ENCODE assay signal across 3 cellular contexts in the genomic region with DNA sequence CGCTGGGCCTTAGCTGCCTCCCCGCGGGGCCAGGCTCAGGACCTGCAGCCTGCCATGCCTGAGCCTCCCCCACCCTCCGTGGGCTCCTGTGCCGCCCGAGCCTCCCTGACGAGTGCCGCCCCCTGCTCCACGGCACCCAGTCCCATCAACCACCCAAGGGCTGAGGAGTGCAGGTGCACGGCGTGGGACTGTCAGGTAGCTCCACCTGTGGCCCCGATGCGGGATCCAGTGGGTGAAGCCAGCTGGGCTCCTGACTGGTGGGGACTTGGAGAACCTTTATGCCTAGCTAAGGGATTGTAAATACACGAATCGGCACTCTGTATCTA. TPM values are rescaled to one million over a fixed set of nuclear protein-coding genes. Genes with fewer than 3 reads are reported as not detected.
DNase-seq lines count a peak whose midpoint lies in the region; ATAC-seq, FAIRE-seq and TF ChIP-seq lines count a peak whose summit lies in the region.
"Not testable (repeated sequence)": the region's sequence is repeated elsewhere in the genome, so short reads cannot be mapped to it uniquely, and the experiment has no call there.

No MANE protein-coding gene starts in this region.

- not testable (repeated sequence) for H4K91ac ChIP-seq in neuronal stem cell (ENCODE audit: low read depth, low read length, poor library complexity)

- not testable (repeated sequence) for H3K4ac ChIP-seq in neuronal stem cell (ENCODE audit: low read length)

- not testable (repeated sequence) for H3K9me3 Mint-ChIP-seq in GM23338

- TF ChIP-seq POLR2A in HepG2 (IDR thresholded peaks at IDR 0.05; ENCODE audit: insufficient read depth in 1 of 2, low read depth in 2 of 2, low read length in 2 of 2): not testable (repeated sequence)

- BruUV-seq in HepG2 (replicated peaks; lab: Mats Ljungman, UMichigan): not testable (repeated sequence)

- not testable (repeated sequence) for H3K79me1 ChIP-seq in neuronal stem cell (ENCODE audit: low read depth, low read length)

- H3K9me2 ChIP-seq in GM23338 (ENCODE audit: insufficient read depth): not testable (repeated sequence)

- not testable (repeated sequence) for H2AK5ac ChIP-seq in neuronal stem cell (ENCODE audit: low read depth, low read length)

- H3K4me3 ChIP-seq in GM23338; HepG2 (replicated peaks in 1 of 3; ENCODE audit: insufficient read depth in 1 of 3, low read depth in 2 of 3, low read length in 3 of 3); neuronal stem cell (ENCODE audit: low read length in 2 of 2): not testable (repeated sequence)

- H3K4me3 Mint-ChIP-seq in GM23338: not testable (repeated sequence)

- not testable (repeated sequence) for H3K4me2 ChIP-seq in GM23338; HepG2 (ENCODE audit: low read depth, low read length); neuronal stem cell (ENCODE audit: insufficient read depth, low read length, poor library complexity, severe bottlenecking)

- not testable (repeated sequence) for H4K20me1 ChIP-seq in GM23338 (replicated peaks; ENCODE audit: insufficient read depth); HepG2 (ENCODE audit: insufficient read depth, low read length)

- H2AFZ ChIP-seq in GM23338: peak overlapping the region; percentile 81
- not testable (repeated sequence) for H2AFZ ChIP-seq in HepG2 (ENCODE audit: low read length); neuronal stem cell (ENCODE audit: low read length)

- not testable (repeated sequence) for H2BK5ac ChIP-seq in neuronal stem cell (ENCODE audit: low read length)

- H2BK12ac ChIP-seq in neuronal stem cell (ENCODE audit: low read length): not testable (repeated sequence)

- WGBS in HepG2 (ENCODE audit: low lambda C conversion rate): 68% methylated on average over 5 of the region's 15 CpGs
- WGBS in neuronal stem cell (ENCODE audit: extremely low coverage in 2 of 2, insufficient read length in 2 of 2, insufficient replicate concordance in 1 of 2), 2 donors: no CpG with 5 or more reads among the region's 15 CpGs

- TF ChIP-seq EP300 in HepG2 (IDR thresholded peaks at IDR 0.05; ENCODE audit: low read depth in 2 of 2, low read length in 2 of 2); HepG2 (CRISPR knock-in tag; IDR thresholded peaks at IDR 0.05; ENCODE audit: borderline replicate concordance): not testable (repeated sequence)

- not testable (repeated sequence) for H3K4me1 Mint-ChIP-seq in GM23338

- not testable (repeated sequence) for H3K4me1 ChIP-seq in GM23338 (ENCODE audit: insufficient read depth); HepG2 (ENCODE audit: insufficient read depth, low read length); neuronal stem cell (ENCODE audit: control insufficient read depth in 2 of 2, insufficient read depth in 1 of 2, low read depth in 1 of 2, low read length in 2 of 2)

- POLR2A ChIA-PET in HepG2 (lab: Yijun Ruan, JAX): not testable (repeated sequence)

- H3K9ac ChIP-seq in HepG2 (ENCODE audit: insufficient read depth, low read depth, low read length); neuronal stem cell (ENCODE audit: low read depth, low read length, poor library complexity): not testable (repeated sequence)

- ATAC-seq in GM23338, HepG2: not testable (repeated sequence)

- not testable (repeated sequence) for H3F3A ChIP-seq in GM23338 (replicated peaks; ENCODE audit: low read depth)

- not testable (repeated sequence) for H4K8ac ChIP-seq in neuronal stem cell (ENCODE audit: low read depth, low read length)

- H3K14ac ChIP-seq in neuronal stem cell (ENCODE audit: low read length): not testable (repeated sequence)

- intact Hi-C loops in HepG2 (cut with micrococcal nuclease; ENCODE audit: unreplicated experiment): not testable (repeated sequence)

- not testable (repeated sequence) for H3K36me3 Mint-ChIP-seq in GM23338 (ENCODE audit: low read depth)

- H3K23ac ChIP-seq in neuronal stem cell (ENCODE audit: low read depth, low read length, poor library complexity): not testable (repeated sequence)

- not testable (repeated sequence) for H3K27me3 Mint-ChIP-seq in GM23338 (ENCODE audit: insufficient read depth, low read depth, poor library complexity)

- peak overlapping the region; percentile 48 for H3K18ac ChIP-seq in neuronal stem cell (ENCODE audit: low read length)

- not testable (repeated sequence) for H3K27ac ChIP-seq in GM23338 (ENCODE audit: low read depth); HepG2 (ENCODE audit: extremely low read length, insufficient read depth, low read length); neuronal stem cell (replicated peaks; ENCODE audit: low read length)

- H3K79me2 ChIP-seq in GM23338 (replicated peaks; ENCODE audit: insufficient read depth); HepG2 (ENCODE audit: insufficient read depth, low read length): not testable (repeated sequence)

- not testable (repeated sequence) for FAIRE-seq in HepG2 (lab: Jason Lieb, UNC)

- not testable (repeated sequence) for H2BK15ac ChIP-seq in neuronal stem cell (ENCODE audit: low read length)

- not testable (repeated sequence) for H3K27ac Mint-ChIP-seq in GM23338

- DNase-seq in GM23338 (ENCODE audit: low spot score); HepG2 (ENCODE audit: low spot score); neuronal stem cell (ENCODE audit: low spot score): not testable (repeated sequence)

- TF ChIP-seq RAD21 in HepG2 (CRISPR knock-in tag; IDR thresholded peaks at IDR 0.05): not testable (repeated sequence)

- TF ChIP-seq CTCF in GM23338 (conservative IDR thresholded peaks at IDR 0.05; ENCODE audit: low read depth in 2 of 2); HepG2 (CRISPR knock-in tag; IDR thresholded peaks at IDR 0.05): not testable (repeated sequence)

- in situ Hi-C loops in HepG2 (cut with HindIII; ENCODE audit: extremely low pct_ligation_motif_present, low pct_unique_long_range_greater_than_20kb): not testable (repeated sequence)

- not testable (repeated sequence) for H3K27me3 ChIP-seq in GM23338 (ENCODE audit: insufficient read depth); HepG2 (ENCODE audit: control insufficient read depth in 1 of 2, insufficient read depth in 2 of 2, low read length in 2 of 2); neuronal stem cell (ENCODE audit: control insufficient read depth in 3 of 3, insufficient read depth in 3 of 3, low read depth in 1 of 3, low read length in 3 of 3)

- H2BK120ac ChIP-seq in neuronal stem cell (ENCODE audit: low read depth, low read length): not testable (repeated sequence)

- H3K9me3 ChIP-seq in HepG2 (ENCODE audit: low read length); neuronal stem cell (replicated peaks in 1 of 2; ENCODE audit: control insufficient read depth in 2 of 2, insufficient read depth in 1 of 2, low read depth in 1 of 2, low read length in 2 of 2): not testable (repeated sequence)

- CTCF ChIA-PET in HepG2 (lab: Yijun Ruan, JAX; ENCODE audit: low intra/inter-chr PET ratio, low total read pairs): not testable (repeated sequence)

- not testable (repeated sequence) for H3K36me3 ChIP-seq in GM23338 (ENCODE audit: insufficient read depth); HepG2 (replicated peaks in 1 of 2; ENCODE audit: control insufficient read depth in 1 of 2, insufficient read depth in 2 of 2, low read length in 2 of 2); neuronal stem cell (replicated peaks in 1 of 2; ENCODE audit: control insufficient read depth in 2 of 2, insufficient read depth in 2 of 2, low read length in 2 of 2)

TF ChIP-seq in HepG2, 621 proteins besides CTCF, POLR2A, EP300 and RAD21:
- TF ChIP-seq MAFK (conservative IDR thresholded peaks at IDR 0.05 in 1 of 2, IDR thresholded peaks at IDR 0.05 in 1 of 2; ENCODE audit: low read length in 2 of 2): 0 out of 4 replicates have a peak, but pooled peaks of 1 of the 2 experiments have one; percentile 9
- peak; percentile 6; the same call in 1 of the 2 replicates for TF ChIP-seq POGZ (CRISPR knock-in tag; IDR thresholded peaks at IDR 0.05)

RNA-seq across cellular contexts. Expression of gene SPPL2A, which starts 46.6 kb away (rescaled TPM):
- total RNA-seq in GM23338 (2014; rRNA removed; shearing (Covaris generic)): 24.1 and 33.0 TPM in 2 replicates
- polyA plus RNA-seq in GM23338 (2016; fragmentation: Nextera tagmentation; extraction: Ambion mirVana) (10.9 and 14.0 TPM in 2 replicates), HepG2 (2011; rRNA removed) (80.5 and 87.1 TPM in 2 replicates)
- 69.9 and 105 TPM in 2 replicates for total RNA-seq in HepG2 (2016; rRNA removed; fragmentation: Illumina TruSeq; extraction: Trizol)
- 27.3 and 31.2 TPM in 2 replicates for total RNA-seq in HepG2 (2016; cell fraction: cytosol; rRNA removed; fragmentation: Illumina TruSeq; extraction: Trizol; ENCODE audit: low read depth)
- 66.5 and 98.8 TPM in 2 replicates for total RNA-seq in HepG2 (2016; cell fraction: insoluble cytoplasmic fraction; rRNA removed; fragmentation: Illumina TruSeq; extraction: Trizol)
- total RNA-seq in HepG2 (2016; cell fraction: membrane; rRNA removed; fragmentation: Illumina TruSeq; extraction: Trizol): 43.0 and 45.8 TPM in 2 replicates
- total RNA-seq in HepG2 (2016; cell fraction: nucleus; rRNA removed; fragmentation: Illumina TruSeq; extraction: Trizol): 81.8 and 105 TPM in 2 replicates
- polyA plus RNA-seq in HepG2 (2011; cell fraction: cytosol; rRNA removed): 28.9 and 46.4 TPM in 2 replicates
- 143 and 183 TPM in 2 replicates for polyA plus RNA-seq in HepG2 (2011; cell fraction: nucleus; rRNA removed)
- 73.6 TPM in 2 replicates for polyA plus RNA-seq in HepG2 (2012)
- polyA plus RNA-seq in HepG2 (2016; cell fraction: cytosol; fragmentation: Illumina TruSeq; extraction: Trizol; ENCODE audit: low read depth): 12.7 and 16.1 TPM in 2 replicates
- 38.1 and 38.6 TPM in 2 replicates for polyA plus RNA-seq in HepG2 (2016; cell fraction: insoluble cytoplasmic fraction; fragmentation: Illumina TruSeq; extraction: Trizol; ENCODE audit: low read depth)
- 20.8 and 23.3 TPM in 2 replicates for polyA plus RNA-seq in HepG2 (2016; cell fraction: membrane; fragmentation: Illumina TruSeq; extraction: Trizol; ENCODE audit: low read depth)
- 101 TPM in 2 replicates for polyA plus RNA-seq in HepG2 (2016; cell fraction: nucleus; fragmentation: Illumina TruSeq; extraction: Trizol; ENCODE audit: insufficient read depth, low read depth)
- polyA minus RNA-seq in HepG2 (2011; rRNA and poly(A)+ RNA removed; ENCODE audit: low replicate concordance): 29.8 and 31.4 TPM in 2 replicates
- polyA minus RNA-seq in HepG2 (2011; cell fraction: cytosol; rRNA and poly(A)+ RNA removed): 33.5 and 35.2 TPM in 2 replicates
- polyA minus RNA-seq in HepG2 (2011; cell fraction: nucleus; rRNA and poly(A)+ RNA removed): 51.2 and 70.0 TPM in 2 replicates
- 7.4 TPM for polyA plus RNA-seq in neuronal stem cell (2013, experiment 1 of 2)
- 6.9 TPM for polyA plus RNA-seq in neuronal stem cell (2013, experiment 2 of 2)
